24 cellular contexts compared by ENCODE assay signal in genomic region chr4:37537484-37537883, GRCh38.
"Had no signal": no experiment of that assay in that cellular context is flagged by ENCODE, and none has a peak within 500 bp of the region (broad histone marks: within the 10 kb centered on the region; RNA-seq: fewer than 3 reads in every experiment).

No MANE protein-coding gene starts in this region.

- H3K4me1 Mint-ChIP-seq: stimulated activated naive B cell treated with anti-CD40 and anti-IgM and Interleukin-4, amounts not matched to agents 10 μg/mL and 1 μg/mL and 100 μg/mL, for 72 hours had no signal

- H3K4me3 ChIP-seq: lower lobe of right lung, ovary, psoas muscle, skin epidermis, thoracic aorta, tibial nerve, upper lobe of left lung had no signal

- H3K36me3 Mint-ChIP-seq: naive thymus-derived CD8-positive, alpha-beta T cell; stimulated activated naive B cell treated with anti-CD40 and anti-IgM and Interleukin-4, amounts not matched to agents 10 μg/mL and 1 μg/mL and 100 μg/mL, for 72 hours had no signal

- H3K4me1 ChIP-seq: lower lobe of right lung, psoas muscle, upper lobe of left lung had no signal

- DNase-seq: cortex of kidney; effector memory CD8-positive, alpha-beta T cell; head of caudate nucleus; left ventricle myocardium superior; lower lobe of right lung; midbrain; naive thymus-derived CD8-positive, alpha-beta T cell; nephron progenitor cell; occipital lobe; ovary; posterior cingulate gyrus; psoas muscle; right cardiac atrium; stimulated activated CD4-positive, alpha-beta T cell treated with anti-CD3 and anti-CD28 coated beads, Interleukin-15, amount 100 ng/mL, for 24 hours; stimulated activated CD4-positive, alpha-beta T cell treated with anti-CD3 and anti-CD28 coated beads, Interleukin-2, amount 100 ng/mL, for 48 hours; stimulated activated naive B cell treated with anti-CD40 and anti-IgM and Interleukin-4, amounts not matched to agents 10 μg/mL and 1 μg/mL and 100 μg/mL, for 72 hours; upper lobe of left lung had no signal

- H3K4me3 Mint-ChIP-seq: effector memory CD8-positive, alpha-beta T cell; naive thymus-derived CD8-positive, alpha-beta T cell; nephron progenitor cell; stimulated activated naive B cell treated with anti-CD40 and anti-IgM and Interleukin-4, amounts not matched to agents 10 μg/mL and 1 μg/mL and 100 μg/mL, for 72 hours; stimulated activated naive CD8-positive, alpha-beta T cell treated with anti-CD3 and anti-CD28 coated beads, Interleukin-15, Interleukin-2, amounts not matched to agents 100 ng/mL and 50 ng/mL, for 24 hours had no signal

- FAIRE-seq: endometrium, frontal cortex, keratinocyte had no signal

- H3K27ac Mint-ChIP-seq: effector memory CD8-positive, alpha-beta T cell; nephron progenitor cell; stimulated activated naive B cell treated with anti-CD40 and anti-IgM and Interleukin-4, amounts not matched to agents 10 μg/mL and 1 μg/mL and 100 μg/mL, for 72 hours; stimulated activated naive CD8-positive, alpha-beta T cell treated with anti-CD3 and anti-CD28 coated beads, Interleukin-15, Interleukin-2, amounts not matched to agents 100 ng/mL and 50 ng/mL, for 24 hours had no signal

- H3K27ac ChIP-seq: lower lobe of right lung, ovary, psoas muscle, skin epidermis, thoracic aorta, tibial nerve, upper lobe of left lung had no signal

- H3K9me3 ChIP-seq: lower lobe of right lung, ovary, psoas muscle, thoracic aorta, tibial nerve, upper lobe of left lung had no signal

- H3K27me3 Mint-ChIP-seq: effector memory CD8-positive, alpha-beta T cell; naive thymus-derived CD8-positive, alpha-beta T cell; stimulated activated naive B cell treated with anti-CD40 and anti-IgM and Interleukin-4, amounts not matched to agents 10 μg/mL and 1 μg/mL and 100 μg/mL, for 72 hours had no signal

- ATAC-seq: effector memory CD8-positive, alpha-beta T cell; left ventricle myocardium superior; lower lobe of right lung; naive thymus-derived CD8-positive, alpha-beta T cell; psoas muscle; right cardiac atrium; stimulated activated naive B cell treated with anti-CD40 and anti-IgM and Interleukin-4, amounts not matched to agents 10 μg/mL and 1 μg/mL and 100 μg/mL, for 72 hours had no signal

- H3K36me3 ChIP-seq: lower lobe of right lung, ovary, thoracic aorta, tibial nerve, upper lobe of left lung had no signal

- H3K27me3 ChIP-seq: ovary, tibial nerve, upper lobe of left lung had no signal

- H3K9me3 Mint-ChIP-seq: effector memory CD8-positive, alpha-beta T cell; naive thymus-derived CD8-positive, alpha-beta T cell; nephron progenitor cell; stimulated activated naive B cell treated with anti-CD40 and anti-IgM and Interleukin-4, amounts not matched to agents 10 μg/mL and 1 μg/mL and 100 μg/mL, for 72 hours; stimulated activated naive CD8-positive, alpha-beta T cell treated with anti-CD3 and anti-CD28 coated beads, Interleukin-15, Interleukin-2, amounts not matched to agents 100 ng/mL and 50 ng/mL, for 24 hours had no signal
